Comparison of ENCODE assay signal across 27 cellular contexts in genomic region chr20:19301843-19302242, GRCh38.
"Had no signal": no experiment of that assay in that cellular context is flagged by ENCODE, and none has a peak within 500 bp of the region (broad histone marks: within the 10 kb centered on the region; RNA-seq: fewer than 3 reads in every experiment).

No MANE protein-coding gene starts in this region.

- DNase-seq: activated CD4-positive, alpha-beta T cell treated with anti-CD3 and anti-CD28 coated beads for 48 hours; activated CD4-positive, alpha-beta T cell treated with anti-CD3 and anti-CD28 coated beads, Interleukin-2, amount 50 U/mL, for 4 hours; activated CD4-positive, CD25-positive, alpha-beta regulatory T cell treated with anti-CD3 and anti-CD28 coated beads, Interleukin-2, amount 50 U/mL, for 72 hours; activated CD8-positive, alpha-beta memory T cell treated with anti-CD3 and anti-CD28 coated beads, Interleukin-2, amount 50 U/mL, for 48 hours; activated CD8-positive, alpha-beta T cell treated with anti-CD3 and anti-CD28 coated beads, Interleukin-2, amount 10 ng/mL, durations not matched to agents 7 days and 5 days; activated naive CD4-positive, alpha-beta T cell treated with anti-CD3 and anti-CD28 coated beads, Interleukin-2, amount 50 U/mL, for 16 hours; activated naive CD8-positive, alpha-beta T cell treated with anti-CD3 and anti-CD28 coated beads, Interleukin-2, amount 50 U/mL, for 24 hours; activated T-cell treated with anti-CD3 and anti-CD28 coated beads, Interleukin-2, amount 50 U/mL, for 1 hour; amniotic stem cell; KG1; NCI-H1092; NCI-H1417; NCI-H1930; NCI-H345; NCI-H510A; NCI-H526 treated with DMSO at 0.1 percent for 48 hours; NCI-H82; OCI-M1; Right ventricle myocardium superior; RPMI8226; T-helper 17 cell; T-helper 9 cell had no signal

- H3K27ac Mint-ChIP-seq: activated CD8-positive, alpha-beta T cell treated with anti-CD3 and anti-CD28 coated beads, Interleukin-2, amount 10 ng/mL, durations not matched to agents 7 days and 5 days; activated naive CD8-positive, alpha-beta T cell treated with anti-CD3 and anti-CD28 coated beads, Interleukin-2, amount 50 U/mL, for 24 hours; brain; T-helper 17 cell; WTC11 had no signal

- H3K27ac ChIP-seq: cardiac muscle cell, SJSA1 had no signal

- H3K4me1 Mint-ChIP-seq: activated naive CD8-positive, alpha-beta T cell treated with anti-CD3 and anti-CD28 coated beads, Interleukin-2, amount 50 U/mL, for 24 hours; brain; T-helper 17 cell had no signal

- H3K36me3 ChIP-seq: cardiac muscle cell, SJSA1 had no signal

- H3K4me1 ChIP-seq: SJSA1 had no signal

- ATAC-seq: activated CD8-positive, alpha-beta T cell treated with anti-CD3 and anti-CD28 coated beads, Interleukin-2, amount 10 ng/mL, durations not matched to agents 7 days and 5 days; activated naive CD8-positive, alpha-beta T cell treated with anti-CD3 and anti-CD28 coated beads, Interleukin-2, amount 50 U/mL, for 24 hours; Panc1; T-helper 17 cell; WTC11 had no signal

- H3K27me3 ChIP-seq: cardiac muscle cell, SJSA1 had no signal

- H3K27me3 Mint-ChIP-seq: T-helper 17 cell had no signal

- H3K9me3 ChIP-seq: SJSA1 had no signal

- H3K4me3 ChIP-seq: cardiac muscle cell, SJSA1 had no signal

- H3K36me3 Mint-ChIP-seq: brain had no signal

- H3K4me3 Mint-ChIP-seq: activated CD8-positive, alpha-beta T cell treated with anti-CD3 and anti-CD28 coated beads, Interleukin-2, amount 10 ng/mL, durations not matched to agents 7 days and 5 days; activated naive CD8-positive, alpha-beta T cell treated with anti-CD3 and anti-CD28 coated beads, Interleukin-2, amount 50 U/mL, for 24 hours; brain; T-helper 17 cell; WTC11 had no signal
